1 cellular context compared by ENCODE assay signal in the genomic region with DNA sequence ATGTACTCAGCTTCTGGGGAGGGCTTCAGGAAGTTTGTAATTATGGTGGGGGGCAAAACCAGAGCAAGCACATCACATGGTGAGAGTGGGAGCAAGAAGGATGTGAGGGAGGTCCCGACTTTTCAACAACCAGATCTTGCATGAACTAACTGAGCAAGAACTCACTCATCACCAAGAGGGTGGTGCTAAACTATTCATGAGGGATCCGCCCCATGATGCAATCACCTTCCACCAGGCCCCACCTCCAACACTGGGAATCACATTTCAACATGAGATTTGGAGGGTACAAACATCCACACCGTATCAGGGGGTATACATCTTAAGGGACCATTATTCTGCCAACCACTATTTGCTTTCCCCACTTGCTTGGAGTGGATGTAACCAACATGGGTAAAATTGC.
TF ChIP-seq lines count a peak whose summit lies in the region.

No MANE protein-coding gene starts in this region.

TF ChIP-seq in GM23338, 12 proteins besides CTCF, POLR2A, EP300 and RAD21 (continued from another document):
- TF ChIP-seq EZH2phosphoT487 (IDR thresholded peaks at IDR 0.05; ENCODE audit: unreplicated experiment) (no peak), POLR2AphosphoS5 (IDR thresholded peaks at IDR 0.05; ENCODE audit: low read depth) (no peak)
